ENCODE assay signal across 9 cellular contexts in the genomic region with DNA sequence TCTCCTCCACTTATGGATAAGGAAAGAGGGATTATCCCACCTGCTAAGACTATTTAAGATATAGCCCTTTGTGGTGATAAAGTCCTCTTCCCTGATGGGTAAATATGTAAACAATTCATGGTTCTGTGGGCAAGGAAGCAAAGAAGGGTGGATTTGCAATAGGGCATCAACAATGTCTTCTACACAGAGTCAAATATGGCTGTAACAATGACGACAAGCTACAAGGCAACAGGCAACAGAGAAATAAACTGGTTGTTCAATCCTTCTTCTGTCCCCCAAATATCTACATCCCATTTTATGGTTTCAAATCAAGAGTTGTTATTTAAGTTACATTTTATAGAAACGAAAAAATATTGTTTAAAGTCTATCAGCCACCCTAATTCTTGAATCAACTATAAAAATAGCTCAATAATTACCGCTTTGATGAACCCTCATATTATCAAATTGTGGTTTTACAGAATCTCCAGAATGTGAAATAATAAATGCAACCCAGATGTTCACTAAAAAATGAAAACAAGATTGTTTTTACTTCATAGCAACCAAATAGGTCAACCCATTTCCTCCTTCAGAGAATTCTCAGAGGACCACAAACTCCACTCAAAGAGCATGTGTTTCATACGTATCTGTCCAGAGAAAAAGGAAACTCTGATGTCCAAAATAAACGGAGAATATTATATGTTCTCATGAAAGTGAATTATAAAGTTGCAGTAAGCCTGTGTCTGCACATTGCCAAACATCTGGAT. TPM values are rescaled to one million over a fixed set of nuclear protein-coding genes. Genes with fewer than 3 reads are reported as not detected.
DNase-seq lines count a peak whose midpoint lies in the region; TF ChIP-seq lines count a peak whose summit lies in the region.
"Had no signal": no experiment of that assay in that cellular context is flagged by ENCODE, and none has a peak within 500 bp of the region (broad histone marks: within the 10 kb centered on the region; RNA-seq: fewer than 3 reads in every experiment).

No MANE protein-coding gene starts in this region.

- peak overlapping the region; percentile 46 to 49 for H3K27ac ChIP-seq in uterus

- in situ Hi-C loops in astrocyte of the spinal cord (cut with HindIII; ENCODE audit: low sequenced_read_pairs): no loop called here

- H3K27me3 ChIP-seq in uterus: no peaks in the 10 kb centered on the region

- H3K36me3 ChIP-seq in uterus: no peaks in the 10 kb centered on the region

- DNase-seq in NOMO-1 treated with DMSO at 0.1 percent for 48 hours (lab: John Stamatoyannopoulos, UW; ENCODE audit: unreplicated experiment) (peak; percentile 17), NOMO-1 treated with dmso at 0.1 percent for 144 hours (lab: John Stamatoyannopoulos, UW; ENCODE audit: unreplicated experiment) (no peak), astrocyte of the spinal cord (ENCODE audit: low read depth, low spot score) (peak; percentile 92), lung microvascular endothelial cell (ENCODE audit: low read depth in 2 of 2) (peak; percentile 57 to 85), uterus (no peak), NCI-H524 (lab: John Stamatoyannopoulos, UW) (no peak), amygdala (lab: John Stamatoyannopoulos, UW) (no peak), SK-N-DZ (ENCODE audit: low spot score) (no peak)
- DNase-seq: NCI-H526 had no signal

- intact Hi-C loops in uterus (cut with DNase I; ENCODE audit: low total_unique reads): no loop called here

- H3K4me1 ChIP-seq in uterus: no peaks in the 10 kb centered on the region

- TF ChIP-seq CTCF in astrocyte of the spinal cord (IDR thresholded peaks at IDR 0.05; ENCODE audit: low read depth, low read length) (no peak), uterus (IDR thresholded peaks at IDR 0.05) (no peak)

- no peaks in the 10 kb centered on the region for H3K9me3 ChIP-seq in uterus

- no peak for TF ChIP-seq POLR2A in uterus (IDR thresholded peaks at IDR 0.05)

- H3K4me3 ChIP-seq in astrocyte of the spinal cord (ENCODE audit: low read depth, low read length) (no peak overlapping the region), uterus (no peak overlapping the region)

RNA-seq across cellular contexts. Expression of gene CYTH3, which starts 13.8 kb away (rescaled TPM):
- total RNA-seq in lung microvascular endothelial cell (8.9 and 11.1 TPM in 2 replicates), uterus (10 to 100 TPM; 14.6 to 47.4 (median 22.8) TPM)
- 29.8 and 33.2 TPM in 2 replicates for polyA plus RNA-seq in SK-N-DZ (2014; cell fraction: cytosol; rRNA removed)
- 37.6 and 58.5 TPM in 2 replicates for polyA plus RNA-seq in SK-N-DZ (2014; cell fraction: nucleus; rRNA removed)

Comparison
In these comparisons a context has a peak if more than half of its experiments do, and no peak if none do; other contexts are left out.
1. DNase-seq: peak in NOMO-1 treated with DMSO at 0.1 percent for 48 hours (single experiment), astrocyte of the spinal cord (single experiment) and lung microvascular endothelial cell (2 of 2); none in NOMO-1 treated with dmso at 0.1 percent for 144 hours (single experiment), uterus (0 of 2), NCI-H524 (0 of 2), amygdala (0 of 56) and SK-N-DZ (single experiment).